32 cellular contexts compared by ENCODE assay signal in the genomic region with DNA sequence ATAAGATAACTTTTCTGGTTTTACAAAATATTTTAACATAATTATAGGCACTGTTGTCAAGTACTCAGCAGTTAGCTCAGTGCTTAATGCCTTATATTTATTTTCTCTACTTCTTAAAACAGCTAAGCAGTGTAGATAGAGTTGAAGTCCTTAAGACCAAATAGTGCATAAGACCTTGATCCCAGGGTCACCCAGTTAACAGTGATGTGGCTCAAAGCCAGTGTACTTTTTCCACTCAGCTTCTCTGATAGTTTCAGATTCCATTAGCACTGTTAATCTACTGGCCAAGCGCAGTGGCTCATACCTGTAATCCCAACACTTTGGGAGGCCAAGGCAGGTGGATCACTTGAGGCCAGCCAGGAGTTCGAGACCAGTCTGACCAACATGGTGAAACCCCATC.
"Had no signal": no experiment of that assay in that cellular context is flagged by ENCODE, and none has a peak within 500 bp of the region (broad histone marks: within the 10 kb centered on the region; RNA-seq: fewer than 3 reads in every experiment).

No MANE protein-coding gene starts in this region.

- FAIRE-seq: astrocyte, bronchial epithelial cell, endometrium, endothelial cell of umbilical vein had no signal

- ATAC-seq: activated CD4-positive, CD25-positive, alpha-beta regulatory T cell treated with anti-CD3 and anti-CD28 coated beads, Interleukin-2, amount 50 U/mL, for 24 hours; activated CD8-positive, alpha-beta T cell treated with anti-CD3 and anti-CD28 coated beads for 36 hours; activated T-cell treated with anti-CD3 and anti-CD28 coated beads, Interleukin-2, amount 50 U/mL, for 4 hours; activated T-helper 17 cell treated with anti-CD3 and anti-CD28 coated beads, Interleukin-2, amount 50 U/mL, for 72 hours; gastroesophageal sphincter; T-helper 17 cell had no signal

- H3K27me3 ChIP-seq: brain microvascular endothelial cell, colonic mucosa, esophagus squamous epithelium, gastroesophageal sphincter had no signal

- H3K9me3 ChIP-seq: colonic mucosa, esophagus squamous epithelium, gastroesophageal sphincter had no signal

- H3K27ac ChIP-seq: brain microvascular endothelial cell, colonic mucosa, epithelial cell of prostate, esophagus squamous epithelium, gastroesophageal sphincter, WERI-Rb-1 had no signal

- H3K4me1 ChIP-seq: colonic mucosa, esophagus squamous epithelium, gastroesophageal sphincter had no signal

- H3K4me3 ChIP-seq: colonic mucosa, esophagus squamous epithelium, gastroesophageal sphincter had no signal

- DNase-seq: activated B cell treated with CpG ODN at 0.5 μM for 24 hours; activated CD4-positive, alpha-beta T cell treated with anti-CD3 and anti-CD28 coated beads for 48 hours; activated CD4-positive, alpha-beta T cell treated with anti-CD3 and anti-CD28 coated beads, Interleukin-2, amount 50 U/mL, for 1 hour; activated CD4-positive, alpha-beta T cell treated with anti-CD3 and anti-CD28 coated beads, Interleukin-2, amount 50 U/mL, for 48 hours; activated CD8-positive, alpha-beta memory T cell treated with anti-CD3 and anti-CD28 coated beads for 24 hours; activated CD8-positive, alpha-beta T cell treated with anti-CD3 and anti-CD28 coated beads for 36 hours; activated effector memory CD4-positive, alpha-beta T cell treated with Interleukin-2 at 50 U/mL for 16 hours; activated gamma-delta T cell treated with Interleukin-2 at 50 U/mL for 16 hours; activated naive CD4-positive, alpha-beta T cell treated with anti-CD3 and anti-CD28 coated beads, Interleukin-2, amount 50 U/mL, for 16 hours; activated naive CD4-positive, alpha-beta T cell treated with Interleukin-2 at 50 U/mL for 16 hours; activated T-cell treated with anti-CD3 and anti-CD28 coated beads, Interleukin-2, amount 50 U/mL, for 4 hours; amniotic stem cell; anterior cingulate cortex; brain microvascular endothelial cell; central memory CD4-positive, alpha-beta T cell; cerebellar nuclear complex; colonic mucosa; effector CD8-positive, alpha-beta T cell; esophagus squamous epithelium; foreskin melanocyte; T-helper 1 cell; T-helper 17 cell; T1000; WERI-Rb-1 had no signal
